Comparison of ENCODE assay signal across 22 cellular contexts in genomic region chrX:70042399-70043371, GRCh38. TPM values are rescaled to one million over a fixed set of nuclear protein-coding genes. Genes with fewer than 3 reads are reported as not detected.
A peak's percentile ranks its signal among the peaks of the same experiment; 100 is the strongest.
DNase-seq lines count a peak whose midpoint lies in the region; ATAC-seq and TF ChIP-seq lines count a peak whose summit lies in the region.
"Had no signal": no experiment of that assay in that cellular context is flagged by ENCODE, and none has a peak within 500 bp of the region (broad histone marks: within the 10 kb centered on the region; RNA-seq: fewer than 3 reads in every experiment).

No MANE protein-coding gene starts in this region.

- H3K79me2 ChIP-seq in SK-N-SH (ENCODE audit: insufficient read depth), result no peaks in the 10 kb centered on the region
- no peaks in the 10 kb centered on the region for H3K79me2 ChIP-seq in PC-3 (ENCODE audit: low read length)

- peaks cover 9% of the 10 kb centered on the region for H3F3A ChIP-seq in SK-N-SH (replicated peaks; ENCODE audit: insufficient read depth)
- no peaks in the 10 kb centered on the region for H3F3A ChIP-seq in PC-3 (ENCODE audit: low read length, unreplicated experiment)

- TF ChIP-seq RAD21 in SK-N-SH (IDR thresholded peaks at IDR 0.05; ENCODE audit: low read length), result no peak

- no peaks in the 10 kb centered on the region for H3K4me1 ChIP-seq in SK-N-SH (ENCODE audit: control insufficient read depth in 1 of 2, insufficient read depth in 2 of 2, low read depth in 1 of 2, low read length in 1 of 2)
- peaks cover 54% of the 10 kb centered on the region for H3K4me1 ChIP-seq in PC-3 (ENCODE audit: insufficient read depth, low read length)
- no peaks in the 10 kb centered on the region for H3K4me1 ChIP-seq in thyroid gland
- H3K4me1 ChIP-seq: tibial nerve had no signal

- H4K20me1 ChIP-seq in SK-N-SH (ENCODE audit: insufficient read depth), result no peaks in the 10 kb centered on the region
- no peaks in the 10 kb centered on the region for H4K20me1 ChIP-seq in PC-3 (ENCODE audit: low read length)

- H3K36me3 Mint-ChIP-seq in T-helper 2 cell treated with Interferon-gamma antibody and Interleukin-4, amounts not matched to agents 5 μg/mL and 100 μg/mL, for 36 hours (ENCODE audit: low read depth), result no peaks in the 10 kb centered on the region
- H3K36me3 Mint-ChIP-seq: activated CD4-positive, alpha-beta memory T cell treated with anti-CD3 and anti-CD28 coated beads for 36 hours had no signal

- 49% methylated on average over 10 of the region's 11 CpGs for WGBS in SK-N-SH (ENCODE audit: low lambda C conversion rate)
- 33 to 57% methylated on average over 5 to 7 of the region's 11 CpGs for WGBS in thyroid gland, 2 donors

- BruUV-seq in PC-3 (replicated peaks; lab: Mats Ljungman, UMichigan), result no TSS peak

- DNase-seq in SK-N-SH (no peak), PC-3 (peak; percentile 47), fibroblast of mammary gland (ENCODE audit: low read depth) (peak; percentile 36), thyroid gland (peak; percentile 52 to 60), inferior parietal cortex (ENCODE audit: extremely low spot score) (no peak), GM03348 (ENCODE audit: low spot score) (no peak)
- no peak for DNase-seq in T-helper 2 cell treated with Interferon-gamma antibody and Interleukin-4, amounts not matched to agents 5 μg/mL and 100 μg/mL, for 36 hours (ENCODE audit: low spot score)
- DNase-seq: 8988T; activated CD4-positive, alpha-beta memory T cell treated with anti-CD3 and anti-CD28 coated beads for 36 hours; C1 segment of cervical spinal cord; DMS79 treated with DMSO at 0.1 percent for 48 hours; Kasumi-1; midbrain; NCI-H2081; NCI-H526; nucleus accumbens; stimulated activated CD4-positive, alpha-beta T cell treated with anti-CD3 and anti-CD28 coated beads, Interleukin-4, amount 100 ng/mL, for 4 hours had no signal

- POLR2A ChIA-PET in SK-N-SH (lab: Yijun Ruan, JAX), result no interaction called here
- POLR2A ChIA-PET in PC-3 (lab: Charles Lee; ENCODE audit: unreplicated experiment), result interaction anchor here (0.6 kb wide), 1 partner anchor 178 kb away, joined by 9 read pairs; no protein-coding TSS in a partner anchor

- TF ChIP-seq EP300 in SK-N-SH (IDR thresholded peaks at IDR 0.05; ENCODE audit: borderline replicate concordance in 1 of 2, low read depth in 1 of 2, low read length in 1 of 2), result no peak

- H3K36me3 ChIP-seq in SK-N-SH (replicated peaks in 1 of 2; ENCODE audit: control insufficient read depth in 1 of 2, insufficient read depth in 2 of 2, low read length in 1 of 2) (no peaks in the 10 kb centered on the region), PC-3 (ENCODE audit: low read depth, low read length) (no peaks in the 10 kb centered on the region), thyroid gland (no peaks in the 10 kb centered on the region)
- H3K36me3 ChIP-seq: tibial nerve had no signal

- H3K9me3 ChIP-seq in SK-N-SH (no peaks in the 10 kb centered on the region), PC-3 (ENCODE audit: low read length) (no peaks in the 10 kb centered on the region), thyroid gland (no peaks in the 10 kb centered on the region)
- H3K9me3 ChIP-seq: tibial nerve had no signal

- H3K4me2 ChIP-seq in SK-N-SH (no peak overlapping the region), PC-3 (ENCODE audit: low read length) (no peak overlapping the region)

- H3K4me3 ChIP-seq in SK-N-SH (ENCODE audit: low read depth in 2 of 2, low read length in 1 of 2) (no peak overlapping the region), PC-3 (ENCODE audit: low read length) (no peak overlapping the region), fibroblast of mammary gland (ENCODE audit: control insufficient read depth, low read depth, low read length) (no peak overlapping the region), thyroid gland (replicated peaks in 1 of 3) (no peak overlapping the region)
- H3K4me3 ChIP-seq: tibial nerve had no signal

- no peak for TF ChIP-seq POLR2A in thyroid gland (IDR thresholded peaks at IDR 0.05)

- H3K4me1 Mint-ChIP-seq in T-helper 2 cell treated with Interferon-gamma antibody and Interleukin-4, amounts not matched to agents 5 μg/mL and 100 μg/mL, for 36 hours (ENCODE audit: low read depth), result no peaks in the 10 kb centered on the region

- no peaks in the 10 kb centered on the region for H3K9me3 Mint-ChIP-seq in T-helper 2 cell treated with Interferon-gamma antibody and Interleukin-4, amounts not matched to agents 5 μg/mL and 100 μg/mL, for 36 hours
- H3K9me3 Mint-ChIP-seq: activated CD4-positive, alpha-beta memory T cell treated with anti-CD3 and anti-CD28 coated beads for 36 hours; activated T-helper 1 cell treated with anti-CD3 and anti-CD28 coated beads, Interleukin-12 subunit alpha, Interleukin-12 subunit beta, Interleukin-2, Interleukin-4 antibody, amounts not matched to agents 30 ng/mL and 10 ng/mL and 1 ng/mL, durations not matched to agents 14 hours and 24 hours and 36 hours had no signal

- TF ChIP-seq CTCF in SK-N-SH (IDR thresholded peaks at IDR 0.05), result no peak
- 0 out of 2 replicates have a peak, but pooled peaks have one; percentile 20 for TF ChIP-seq CTCF in PC-3 (conservative IDR thresholded peaks at IDR 0.05; ENCODE audit: low read depth, low read length)
- no peak for TF ChIP-seq CTCF in fibroblast of mammary gland (conservative IDR thresholded peaks at IDR 0.05; ENCODE audit: control insufficient read depth, insufficient read depth, low read depth, low read length)
- TF ChIP-seq CTCF in thyroid gland (IDR thresholded peaks at IDR 0.05), result no peak

- CTCF ChIA-PET in SK-N-SH (lab: Yijun Ruan, JAX), result interaction anchor here (1.1 to 5.8 kb wide), 3 partner anchors 11 to 550 kb away, joined by 3 to 47 read pairs (median 14); no protein-coding TSS in a partner anchor
- CTCF ChIA-PET in PC-3 (lab: Charles Lee), result no interaction called here

- no peak overlapping the region for H3K27ac Mint-ChIP-seq in T-helper 2 cell treated with Interferon-gamma antibody and Interleukin-4, amounts not matched to agents 5 μg/mL and 100 μg/mL, for 36 hours
- H3K27ac Mint-ChIP-seq: activated CD4-positive, alpha-beta memory T cell treated with anti-CD3 and anti-CD28 coated beads for 36 hours; activated T-helper 1 cell treated with anti-CD3 and anti-CD28 coated beads, Interleukin-12 subunit alpha, Interleukin-12 subunit beta, Interleukin-2, Interleukin-4 antibody, amounts not matched to agents 30 ng/mL and 10 ng/mL and 1 ng/mL, durations not matched to agents 14 hours and 24 hours and 36 hours had no signal

- no peak overlapping the region for H3K4me3 Mint-ChIP-seq in T-helper 2 cell treated with Interferon-gamma antibody and Interleukin-4, amounts not matched to agents 5 μg/mL and 100 μg/mL, for 36 hours
- H3K4me3 Mint-ChIP-seq: activated CD4-positive, alpha-beta memory T cell treated with anti-CD3 and anti-CD28 coated beads for 36 hours; activated T-helper 1 cell treated with anti-CD3 and anti-CD28 coated beads, Interleukin-12 subunit alpha, Interleukin-12 subunit beta, Interleukin-2, Interleukin-4 antibody, amounts not matched to agents 30 ng/mL and 10 ng/mL and 1 ng/mL, durations not matched to agents 14 hours and 24 hours and 36 hours had no signal

- H3K9me2 ChIP-seq in SK-N-SH (no peaks in the 10 kb centered on the region), PC-3 (replicated peaks; ENCODE audit: low read length) (no peaks in the 10 kb centered on the region)

- no peak overlapping the region for H3K27ac ChIP-seq in SK-N-SH (ENCODE audit: low read depth in 2 of 2, low read length in 1 of 2)
- peak overlapping the region; percentile 56 for H3K27ac ChIP-seq in PC-3 (ENCODE audit: low read length)
- H3K27ac ChIP-seq in thyroid gland, result no peak overlapping the region
- H3K27ac ChIP-seq: tibial nerve had no signal

- H3K9ac ChIP-seq in SK-N-SH, result no peak overlapping the region
- peak overlapping the region; percentile 10; the same call in 1 of the 2 replicates for H3K9ac ChIP-seq in PC-3 (ENCODE audit: low read length)

- intact Hi-C loops in PC-3 (cut with micrococcal nuclease) (no loop called here), thyroid gland (cut with DNase I) (no loop called here)

- H2AFZ ChIP-seq in SK-N-SH (ENCODE audit: low read depth), result peak overlapping the region; percentile 46; the same call in 1 of the 2 replicates
- H2AFZ ChIP-seq in PC-3 (ENCODE audit: low read length), result peak overlapping the region; percentile 53; the same call in 1 of the 2 replicates

- H3K27me3 Mint-ChIP-seq in T-helper 2 cell treated with Interferon-gamma antibody and Interleukin-4, amounts not matched to agents 5 μg/mL and 100 μg/mL, for 36 hours (ENCODE audit: low read depth), result no peaks in the 10 kb centered on the region
- H3K27me3 Mint-ChIP-seq: activated CD4-positive, alpha-beta memory T cell treated with anti-CD3 and anti-CD28 coated beads for 36 hours had no signal

- H3K27me3 ChIP-seq in SK-N-SH (ENCODE audit: insufficient read depth) (no peaks in the 10 kb centered on the region), PC-3 (ENCODE audit: low read length) (no peaks in the 10 kb centered on the region), thyroid gland (no peaks in the 10 kb centered on the region)
- H3K27me3 ChIP-seq: tibial nerve had no signal

- no peak for ATAC-seq in SK-N-SH treated with all-trans-retinoic acid at 6 μM for 48 hours
- no peak; the same call in 1 of the 2 replicates for ATAC-seq in PC-3

TF ChIP-seq in SK-N-SH, 30 proteins besides CTCF, POLR2A, EP300 and RAD21 (continues in another document):
- TF ChIP-seq ELF1 (IDR thresholded peaks at IDR 0.05), result no peak
- no peak for TF ChIP-seq FOSL2 (IDR thresholded peaks at IDR 0.05; ENCODE audit: borderline replicate concordance, low read depth)
- TF ChIP-seq CHD2 (IDR thresholded peaks at IDR 0.05; ENCODE audit: low read length, partially characterized antibody), result no peak
- no peak for TF ChIP-seq MXI1 (IDR thresholded peaks at IDR 0.05; ENCODE audit: low read depth, low read length)
- TF ChIP-seq RFX5 (IDR thresholded peaks at IDR 0.05; ENCODE audit: low read length), result no peak
- TF ChIP-seq GABPA (IDR thresholded peaks at IDR 0.05; ENCODE audit: low read depth), result no peak

TF ChIP-seq in SK-N-SH treated with all-trans-retinoic acid at 6 μM for 48 hours, 23 proteins besides CTCF, POLR2A, EP300 and RAD21 (continues in another document):
- TF ChIP-seq ZNF70 (CRISPR knock-in tag; IDR thresholded peaks at IDR 0.05) (no peak), ZC3H10 (CRISPR knock-in tag; IDR thresholded peaks at IDR 0.05) (no peak)

RNA-seq across cellular contexts. Expression of gene AWAT2, which starts 7.1 kb away (rescaled TPM):
- 0.13 and 0.15 TPM in 2 replicates for polyA plus RNA-seq in SK-N-SH (2012; rRNA removed)
- polyA plus RNA-seq in SK-N-SH (2012; cell fraction: cytosol; rRNA removed), result 0.08 and 0.18 TPM in 2 replicates
- 0.32 and 0.48 TPM in 2 replicates for polyA plus RNA-seq in SK-N-SH (2012; cell fraction: nucleus; rRNA removed)
- total RNA-seq in PC-3 (2014; rRNA removed), result not detected in 2 replicates
- not detected for total RNA-seq in thyroid gland
- total RNA-seq: activated CD4-positive, alpha-beta memory T cell treated with anti-CD3 and anti-CD28 coated beads for 36 hours; activated T-helper 1 cell treated with anti-CD3 and anti-CD28 coated beads, Interleukin-12 subunit alpha, Interleukin-12 subunit beta, Interleukin-2, Interleukin-4 antibody, amounts not matched to agents 30 ng/mL and 10 ng/mL and 1 ng/mL, durations not matched to agents 14 hours and 24 hours and 36 hours; glomerular endothelial cell; tibial nerve had no signal
- polyA plus RNA-seq: adipose tissue had no signal

RNA-seq across cellular contexts. Expression of gene OTUD6A, which starts 19.6 kb away (rescaled TPM):
- polyA plus RNA-seq in SK-N-SH (2012; rRNA removed), result not detected in 2 replicates
- polyA plus RNA-seq in SK-N-SH (2012; cell fraction: cytosol; rRNA removed), result not detected in 2 replicates
- 0.06 TPM in 1 of 2 replicates, not detected in the other for polyA plus RNA-seq in SK-N-SH (2012; cell fraction: nucleus; rRNA removed)
- total RNA-seq in PC-3 (2014; rRNA removed), result not detected in 2 replicates
- total RNA-seq in thyroid gland, result not detected
- total RNA-seq: activated CD4-positive, alpha-beta memory T cell treated with anti-CD3 and anti-CD28 coated beads for 36 hours; activated T-helper 1 cell treated with anti-CD3 and anti-CD28 coated beads, Interleukin-12 subunit alpha, Interleukin-12 subunit beta, Interleukin-2, Interleukin-4 antibody, amounts not matched to agents 30 ng/mL and 10 ng/mL and 1 ng/mL, durations not matched to agents 14 hours and 24 hours and 36 hours; glomerular endothelial cell; tibial nerve had no signal
- polyA plus RNA-seq: adipose tissue had no signal

Comparison
In these comparisons a context has a peak if more than half of its experiments do, and no peak if none do; other contexts are left out.
1. DNase-seq: peak in PC-3 (single experiment), fibroblast of mammary gland (single experiment) and thyroid gland (2 of 2); none in SK-N-SH (single experiment), T-helper 2 cell treated with Interferon-gamma antibody and Interleukin-4, amounts not matched to agents 5 μg/mL and 100 μg/mL, for 36 hours (single experiment), inferior parietal cortex (single experiment) and GM03348 (single experiment).